22 cellular contexts compared by ENCODE assay signal in the genomic region with DNA sequence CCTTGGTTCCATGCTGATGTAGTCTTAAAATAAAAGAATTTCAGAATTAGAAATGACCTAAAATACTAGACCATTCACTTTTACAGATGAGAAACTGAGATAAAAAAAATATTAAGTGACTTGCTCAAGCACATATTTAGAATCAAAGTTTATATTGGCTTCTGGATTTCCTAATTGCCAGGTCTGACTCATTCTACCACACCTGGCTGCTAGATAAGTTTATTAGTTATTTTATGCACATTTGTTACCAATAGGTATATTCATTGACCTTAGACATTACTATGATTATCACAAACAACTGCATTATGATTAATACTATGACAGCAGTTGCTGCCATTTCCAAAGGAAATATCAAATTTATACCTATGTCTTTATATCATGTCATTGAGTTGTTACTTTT.
"Had no signal": no experiment of that assay in that cellular context is flagged by ENCODE, and none has a peak within 500 bp of the region (broad histone marks: within the 10 kb centered on the region; RNA-seq: fewer than 3 reads in every experiment).

No MANE protein-coding gene starts in this region.

- H3K4me1 ChIP-seq: prostate gland, right atrium auricular region, sigmoid colon, spleen, tibial nerve, upper lobe of left lung had no signal

- H3K27ac ChIP-seq: dorsolateral prefrontal cortex, esophagus squamous epithelium, neutrophil, prostate gland, right atrium auricular region, sigmoid colon, spleen, thoracic aorta, tibial nerve, upper lobe of left lung had no signal

- H3K36me3 ChIP-seq: esophagus squamous epithelium, neutrophil, prostate gland, right atrium auricular region, sigmoid colon, spleen, thoracic aorta, tibial nerve, upper lobe of left lung had no signal

- ATAC-seq: mucosa of descending colon; natural killer cell treated with Interleukin-12 subunit alpha and Interleukin-12 subunit beta and Interleukin-15 and Interleukin-18, amount 100 ng/mL, for 72 hours; stimulated activated naive B cell treated with anti-CD40 and anti-IgM and Interleukin-4, amounts not matched to agents 10 μg/mL and 1 μg/mL and 100 μg/mL, for 72 hours had no signal

- DNase-seq: dorsolateral prefrontal cortex; effector CD4-positive, alpha-beta T cell; erythroblast; esophagus squamous epithelium; hypothalamus; immature natural killer cell; islet precursor cell; mesenchymal stem cell; mucosa of descending colon; naive B cell; sigmoid colon; spleen; stimulated activated CD4-positive, alpha-beta T cell treated with anti-CD3 and anti-CD28 coated beads, Interleukin-2, amount 100 ng/mL, for 48 hours; stimulated activated naive B cell treated with anti-CD40 and anti-IgM and Interleukin-4, amounts not matched to agents 10 μg/mL and 1 μg/mL and 100 μg/mL, for 72 hours; upper lobe of left lung had no signal

- H3K4me3 ChIP-seq: dorsolateral prefrontal cortex, esophagus squamous epithelium, lung, mucosa of descending colon, prostate gland, right atrium auricular region, sigmoid colon, spleen, thoracic aorta, tibial nerve, upper lobe of left lung had no signal

- H3K9me3 ChIP-seq: esophagus squamous epithelium, mucosa of descending colon, neutrophil, prostate gland, right atrium auricular region, thoracic aorta, tibial nerve, upper lobe of left lung had no signal

- H3K27me3 ChIP-seq: esophagus squamous epithelium, neutrophil, right atrium auricular region, sigmoid colon, spleen, tibial nerve, upper lobe of left lung had no signal
